Comparison of ENCODE assay signal across 23 cellular contexts in genomic region chr22:42275970-42276369, GRCh38. TPM values are rescaled to one million over a fixed set of nuclear protein-coding genes. Genes with fewer than 3 reads are reported as not detected.
DNase-seq lines count a peak whose midpoint lies in the region; ATAC-seq, FAIRE-seq and TF ChIP-seq lines count a peak whose summit lies in the region.
"Had no signal": no experiment of that assay in that cellular context is flagged by ENCODE, and none has a peak within 500 bp of the region (broad histone marks: within the 10 kb centered on the region; RNA-seq: fewer than 3 reads in every experiment).

No MANE protein-coding gene starts in this region.

- TF ChIP-seq RAD21 in K562 (CRISPR knock-in tag; conservative IDR thresholded peaks at IDR 0.05 in 1 of 2, IDR thresholded peaks at IDR 0.05 in 1 of 2) = no peak

- TF ChIP-seq EP300 in K562 (IDR thresholded peaks at IDR 0.05; ENCODE audit: low read length) = no peak

- H3K4me1 ChIP-seq in K562 (replicated peaks in 1 of 2; ENCODE audit: control insufficient read depth in 2 of 2, insufficient read depth in 2 of 2, low read length in 2 of 2) (peaks cover 4 to 10% of the 10 kb centered on the region in 2 experiments; a peak in 4 of 5 replicates), osteoblast (ENCODE audit: insufficient read depth, low read length) (no peaks in the 10 kb centered on the region)

- DNase-seq in H7 = peak; percentile 75
- no peak for DNase-seq in K562 (ENCODE audit: extremely low read depth in 1 of 4, low spot score in 3 of 4)
- peak; percentile 14 for DNase-seq in osteoblast (ENCODE audit: insufficient read length, low spot score, missing footprints)
- no peak for DNase-seq in GM10266 (ENCODE audit: extremely low spot score)
- no peak for DNase-seq in SK-N-DZ (ENCODE audit: low spot score)
- no peak for DNase-seq in cardiac septum (ENCODE audit: low spot score)
- no peak for DNase-seq in NCI-H526 (lab: John Stamatoyannopoulos, UW)
- DNase-seq: ACHN; BE2C; CD8-positive, alpha-beta memory T cell; DND-41; GDM1; NCI-H187; NCI-H345; NCI-H526 treated with DMSO at 0.1 percent for 48 hours; SHP77 treated with DMSO at 0.1 percent for 48 hours had no signal

- POLR2A ChIA-PET in K562 (lab: Yijun Ruan, JAX) = interaction anchor here (0.7 kb wide), 2 partner anchors 9 to 13 kb away, joined by 3 read pairs; no protein-coding TSS in a partner anchor

- H3K79me2 ChIP-seq in K562 (ENCODE audit: control insufficient read depth, insufficient read depth, low read length) = no peaks in the 10 kb centered on the region; the same call in 2 of the 3 replicates
- no peaks in the 10 kb centered on the region for H3K79me2 ChIP-seq in osteoblast (ENCODE audit: insufficient read depth, low read length)

- no peak for ATAC-seq in K562
- peak; percentile 4 for ATAC-seq in esophagus mucosa

- H3K9ac ChIP-seq in K562 (ENCODE audit: insufficient read depth in 1 of 2, low read depth in 2 of 2, low read length in 2 of 2) = no peak overlapping the region

- FAIRE-seq in K562 (lab: Jason Lieb, UNC) = no peak
- FAIRE-seq: D721Med, GM12892, H54, HTR-8/SVneo, RCC 7860 had no signal

- H4K20me1 ChIP-seq in K562 (replicated peaks; ENCODE audit: control insufficient read depth, insufficient read depth, low read length) (0 out of 2 replicates have a peak, but pooled peaks cover 6% of the 10 kb centered on the region), osteoblast (ENCODE audit: insufficient read depth, low read length) (peaks cover 3% of the 10 kb centered on the region)

- H3K27me3 ChIP-seq in H7 (ENCODE audit: control insufficient read depth, insufficient read depth, low read length) = peaks cover 5% of the 10 kb centered on the region
- no peaks in the 10 kb centered on the region for H3K27me3 ChIP-seq in K562 (ENCODE audit: control insufficient read depth in 2 of 2, insufficient read depth in 2 of 2, low read length in 2 of 2)
- peaks cover 16% of the 10 kb centered on the region for H3K27me3 ChIP-seq in osteoblast (ENCODE audit: insufficient read depth, low read length)
- H3K27me3 ChIP-seq: BE2C had no signal

- H3K27ac ChIP-seq in K562 (ENCODE audit: extremely low read depth, low read depth, low read length) = no peak overlapping the region
- H3K27ac ChIP-seq in osteoblast (ENCODE audit: low read depth, low read length) = no peak overlapping the region
- H3K27ac ChIP-seq: HL-60 had no signal

- H3K4me2 ChIP-seq in K562 (ENCODE audit: insufficient read depth, low read length) (no peak overlapping the region), osteoblast (ENCODE audit: insufficient read depth, low read length) (no peak overlapping the region)

- no peak overlapping the region for H3K4me3 ChIP-seq in H7 (ENCODE audit: insufficient read depth, low read depth, low read length)
- H3K4me3 ChIP-seq in K562 = no peak overlapping the region
- no peak overlapping the region for H3K4me3 ChIP-seq in osteoblast (ENCODE audit: insufficient read depth, low read length)

- in situ Hi-C loops in K562 (cut with MboI) = no loop called here

- H3K36me3 ChIP-seq in H7 (replicated peaks; ENCODE audit: control insufficient read depth, insufficient read depth, low read length) (no peaks in the 10 kb centered on the region), K562 (ENCODE audit: control insufficient read depth, insufficient read depth, low read length) (no peaks in the 10 kb centered on the region; the same call in 2 of the 3 replicates), osteoblast (ENCODE audit: insufficient read depth, low read length) (no peaks in the 10 kb centered on the region)

- H3K9me3 ChIP-seq in K562 (replicated peaks; ENCODE audit: control insufficient read depth, insufficient read depth, low read depth, low read length) (no peaks in the 10 kb centered on the region), osteoblast (ENCODE audit: low read depth, low read length) (no peaks in the 10 kb centered on the region)

- WGBS in K562 (ENCODE audit: insufficient coverage, low coverage, missing lambda C conversion rate) = 38% methylated on average over 5 of the region's 5 CpGs

- H2AFZ ChIP-seq in K562 (ENCODE audit: low read depth, low read length) (no peak overlapping the region), osteoblast (ENCODE audit: low read length) (no peak overlapping the region)

- intact Hi-C loops in K562 (cut with micrococcal nuclease) (no loop called here), cardiac septum (cut with DNase I) (no loop called here)

- H3K9me1 ChIP-seq in K562 (ENCODE audit: control insufficient read depth, insufficient read depth, low read length) = peaks cover 2% of the 10 kb centered on the region

- TF ChIP-seq CTCF in K562 (IDR thresholded peaks at IDR 0.05 in 2 of 3, conservative IDR thresholded peaks at IDR 0.05 in 1 of 3; ENCODE audit: insufficient read depth in 2 of 3, low read depth in 1 of 3, low read length in 3 of 3) (no peak), osteoblast (IDR thresholded peaks at IDR 0.05; ENCODE audit: extremely low read depth, low read depth, low read length) (no peak), GM10266 (IDR thresholded peaks at IDR 0.05; ENCODE audit: control insufficient read depth, insufficient read depth, low read depth, missing control alignments) (no peak)

- no peak for TF ChIP-seq POLR2A in K562 (conservative IDR thresholded peaks at IDR 0.05)

- CTCF ChIA-PET in K562 (lab: Yijun Ruan, JAX; ENCODE audit: low intra/inter-chr PET ratio) = no interaction called here

- BruUV-seq in K562 (replicated peaks; lab: Mats Ljungman, UMichigan) = no TSS peak

TF ChIP-seq in K562, 482 proteins besides CTCF, POLR2A, EP300 and RAD21:
- TF ChIP-seq ZBTB2 (IDR thresholded peaks at IDR 0.05) (no peak), NFE2 (IDR thresholded peaks at IDR 0.05; ENCODE audit: low read depth) (0 out of 2 replicates have a peak, but pooled peaks have one; percentile 7)

RNA-seq across cellular contexts. Expression of gene TCF20, which starts 5.5 kb away (rescaled TPM):
- total RNA-seq in H7 (2014; rRNA removed; shearing (Covaris generic)) = 39.8 and 56.4 TPM in 2 replicates
- 51.3 and 53.3 TPM in 2 replicates for total RNA-seq in K562 (2011; cell fraction: chromatin; rRNA removed; ENCODE audit: low replicate concordance)
- total RNA-seq in K562 (2011; cell fraction: nucleolus; rRNA removed) = 28.7 and 31.3 TPM in 2 replicates
- total RNA-seq in K562 (2011; cell fraction: nucleoplasm; rRNA removed) = 20.4 and 27.4 TPM in 2 replicates
- total RNA-seq in K562 (2014; rRNA removed) (22.5 and 26.7 TPM in 2 replicates), K562 (2014; rRNA removed; fragmentation: Illumina TruSeq; extraction: Trizol) (17.5 and 17.6 TPM in 2 replicates), K562 (2015; rRNA removed; fragmentation: Illumina TruSeq; extraction: Trizol) (19.0 TPM in 2 replicates), K562 (2021) (37.5 and 43.6 TPM in 2 replicates), esophagus mucosa (40.7 TPM), osteoblast (30.9 and 35.1 TPM in 2 replicates), cardiac septum (15.3 TPM)
- polyA plus RNA-seq in K562 (2011; rRNA removed) (12.9 and 13.5 TPM in 2 replicates), K562 (2014; fragmentation: Illumina TruSeq; extraction: Trizol) (15.9 and 18.6 TPM in 2 replicates), K562 (2014; fragmentation: Nextera tagmentation; extraction: Ambion mirVana) (under 1 TPM; 0.35 to 0.44 TPM), K562 (2014; rRNA removed) (12.9 and 13.3 TPM in 2 replicates)
- polyA plus RNA-seq in K562 (2011; cell fraction: cytosol; rRNA removed) = 11.1 and 12.3 TPM in 2 replicates
- 10.2 and 12.3 TPM in 2 replicates for polyA plus RNA-seq in K562 (2011; cell fraction: nucleus; rRNA removed)
- polyA plus RNA-seq in K562 (2012) = 10.1 and 12.6 TPM in 2 replicates
- 38.3 and 38.9 TPM in 2 replicates for polyA minus RNA-seq in K562 (2011; rRNA and poly(A)+ RNA removed)
- 21.9 and 23.8 TPM in 2 replicates for polyA minus RNA-seq in K562 (2011; cell fraction: cytosol; rRNA and poly(A)+ RNA removed)
- 10.5 and 15.9 TPM in 2 replicates for polyA minus RNA-seq in K562 (2011; cell fraction: nucleus; rRNA and poly(A)+ RNA removed)
- polyA plus RNA-seq in SK-N-DZ (2014; cell fraction: cytosol; rRNA removed) = 25.2 and 27.9 TPM in 2 replicates
- polyA plus RNA-seq in SK-N-DZ (2014; cell fraction: nucleus; rRNA removed) = 9.5 and 14.0 TPM in 2 replicates

Comparison
In these comparisons a context has a peak if more than half of its experiments do, and no peak if none do; other contexts are left out.
1. DNase-seq: peak in H7 (single experiment) and osteoblast (single experiment); none in K562 (0 of 4), GM10266 (single experiment), SK-N-DZ (single experiment), cardiac septum (single experiment) and NCI-H526 (0 of 2).